Comparison of ENCODE assay signal across 17 cellular contexts in genomic region chr10:90407116-90407515, GRCh38.
DNase-seq lines count a peak whose midpoint lies in the region; ATAC-seq, FAIRE-seq and TF ChIP-seq lines count a peak whose summit lies in the region.
"Had no signal": no experiment of that assay in that cellular context is flagged by ENCODE, and none has a peak within 500 bp of the region (broad histone marks: within the 10 kb centered on the region; RNA-seq: fewer than 3 reads in every experiment).

No MANE protein-coding gene starts in this region.

- POLR2A ChIA-PET in HepG2 (lab: Yijun Ruan, JAX): no interaction called here

- in situ Hi-C loops in HepG2 (cut with HindIII; ENCODE audit: extremely low pct_ligation_motif_present, low pct_unique_long_range_greater_than_20kb): no loop called here

- WGBS in smooth muscle cell (ENCODE audit: low lambda C conversion rate): 6% methylated on average over 3 of the region's 3 CpGs
- WGBS in HepG2 (ENCODE audit: low lambda C conversion rate): 4% methylated on average over 3 of the region's 3 CpGs

- H3K9me3 Mint-ChIP-seq in HFFc6 (peaks cover 18% of the 10 kb centered on the region), CD14-positive monocyte (peaks cover 2 to 9% (median 8%) of the 10 kb centered on the region in 7 donors)

- TF ChIP-seq EP300 in HepG2 (IDR thresholded peaks at IDR 0.05; ENCODE audit: low read depth in 2 of 2, low read length in 2 of 2) (no peak), HepG2 (CRISPR knock-in tag; IDR thresholded peaks at IDR 0.05; ENCODE audit: borderline replicate concordance) (no peak)

- H3K9ac ChIP-seq in smooth muscle cell (ENCODE audit: low read depth) (peak overlapping the region; percentile 24), HepG2 (ENCODE audit: insufficient read depth, low read depth, low read length) (no peak overlapping the region)

- no peaks in the 10 kb centered on the region for H3K27me3 ChIP-seq in smooth muscle cell (ENCODE audit: low read depth)
- H3K27me3 ChIP-seq in HepG2 (ENCODE audit: control insufficient read depth in 1 of 2, insufficient read depth in 2 of 2, low read length in 2 of 2): no peaks in the 10 kb centered on the region
- H3K27me3 ChIP-seq: esophagus muscularis mucosa, right lobe of liver, suprapubic skin had no signal

- no TSS peak for BruUV-seq in HepG2 (replicated peaks; lab: Mats Ljungman, UMichigan)

- H3K27ac Mint-ChIP-seq in HFFc6 (no peak overlapping the region), CD14-positive monocyte (no peak overlapping the region)

- no peak for ATAC-seq in HepG2
- ATAC-seq: right lobe of liver had no signal

- H3K79me2 ChIP-seq in smooth muscle cell (ENCODE audit: low read depth): no peaks in the 10 kb centered on the region
- H3K79me2 ChIP-seq in HepG2 (ENCODE audit: insufficient read depth, low read length): no peaks in the 10 kb centered on the region

- DNase-seq in HFFc6 (peak; percentile 66), foreskin fibroblast (peak; percentile 56 to 71), smooth muscle cell (lab: John Stamatoyannopoulos, UW; ENCODE audit: unreplicated experiment) (no peak), HepG2 (ENCODE audit: low spot score) (no peak), CD14-positive monocyte (ENCODE audit: low spot score) (no peak), amygdala (lab: John Stamatoyannopoulos, UW) (no peak)
- DNase-seq: activated CD4-positive, CD25-positive, alpha-beta regulatory T cell treated with anti-CD3 and anti-CD28 coated beads, Interleukin-2, amount 50 U/mL, for 72 hours; activated effector memory CD4-positive, alpha-beta T cell treated with anti-CD3 and anti-CD28 coated beads, Interleukin-2, amount 50 U/mL, for 16 hours; anterior cingulate cortex; C1 segment of cervical spinal cord; hippocampal formation; NCI-H1092 treated with DMSO at 0.1 percent for 48 hours; right lobe of liver; stimulated activated CD4-positive, alpha-beta T cell treated with anti-CD3 and anti-CD28 coated beads, Interleukin-2, amount 100 ng/mL, for 24 hours had no signal

- H3K4me1 Mint-ChIP-seq in HFFc6 (ENCODE audit: low read depth): peaks cover 10% of the 10 kb centered on the region; the same call in 1 of the 2 replicates
- no peaks in the 10 kb centered on the region for H3K4me1 Mint-ChIP-seq in CD14-positive monocyte

- H3K36me3 ChIP-seq in smooth muscle cell (ENCODE audit: low read depth) (peaks cover 10% of the 10 kb centered on the region), HepG2 (replicated peaks in 1 of 2; ENCODE audit: control insufficient read depth in 1 of 2, insufficient read depth in 2 of 2, low read length in 2 of 2) (no peaks in the 10 kb centered on the region)
- H3K36me3 ChIP-seq: esophagus muscularis mucosa, right lobe of liver, suprapubic skin had no signal

- H3K4me3 Mint-ChIP-seq in HFFc6: no peak overlapping the region
- no peak overlapping the region for H3K4me3 Mint-ChIP-seq in CD14-positive monocyte

- peaks cover 8% of the 10 kb centered on the region for H3F3A ChIP-seq in smooth muscle cell (ENCODE audit: low read depth)

- H3K27ac ChIP-seq in VCaP (peak overlapping the region; percentile 61), smooth muscle cell (ENCODE audit: low read depth) (peak overlapping the region; percentile 81), HepG2 (ENCODE audit: extremely low read length, insufficient read depth, low read length) (no peak overlapping the region)
- H3K27ac ChIP-seq: esophagus muscularis mucosa, right lobe of liver, suprapubic skin had no signal

- no peaks in the 10 kb centered on the region for H3K9me3 ChIP-seq in smooth muscle cell (replicated peaks; ENCODE audit: low read depth)
- peaks cover 11% of the 10 kb centered on the region for H3K9me3 ChIP-seq in HepG2 (ENCODE audit: low read length)
- H3K9me3 ChIP-seq: right lobe of liver, suprapubic skin had no signal

- TF ChIP-seq CTCF in HFFc6 (IDR thresholded peaks at IDR 0.05) (no peak), VCaP (conservative IDR thresholded peaks at IDR 0.05) (no peak), foreskin fibroblast (IDR thresholded peaks at IDR 0.05; ENCODE audit: low read depth, low read length) (no peak), smooth muscle cell (IDR thresholded peaks at IDR 0.05; ENCODE audit: borderline replicate concordance, insufficient read depth, poor library complexity, severe bottlenecking) (no peak), HepG2 (CRISPR knock-in tag; IDR thresholded peaks at IDR 0.05) (no peak), CD14-positive monocyte (IDR thresholded peaks at IDR 0.05) (no peak)

- FAIRE-seq in HepG2 (lab: Jason Lieb, UNC): no peak

- H3K36me3 Mint-ChIP-seq in HFFc6 (ENCODE audit: low read depth) (no peaks in the 10 kb centered on the region), CD14-positive monocyte (no peaks in the 10 kb centered on the region)

- H3K27me3 Mint-ChIP-seq in HFFc6 (ENCODE audit: insufficient read depth) (no peaks in the 10 kb centered on the region), CD14-positive monocyte (ENCODE audit: low read depth in 3 of 3) (no peaks in the 10 kb centered on the region)

- H3K4me3 ChIP-seq in foreskin fibroblast (ENCODE audit: low read depth in 1 of 2, low read length in 2 of 2): no peak overlapping the region
- no peak overlapping the region for H3K4me3 ChIP-seq in smooth muscle cell
- H3K4me3 ChIP-seq in HepG2 (replicated peaks in 1 of 3; ENCODE audit: insufficient read depth in 1 of 3, low read depth in 2 of 3, low read length in 3 of 3): no peak overlapping the region
- H3K4me3 ChIP-seq: esophagus muscularis mucosa, right lobe of liver, suprapubic skin had no signal

- H3K4me1 ChIP-seq in smooth muscle cell (ENCODE audit: low read depth) (peaks cover 5% of the 10 kb centered on the region), HepG2 (ENCODE audit: insufficient read depth, low read length) (no peaks in the 10 kb centered on the region)
- H3K4me1 ChIP-seq: esophagus muscularis mucosa, right lobe of liver, suprapubic skin had no signal

- intact Hi-C loops in HepG2 (cut with micrococcal nuclease; ENCODE audit: unreplicated experiment) (no loop called here), CD14-positive monocyte (cut with micrococcal nuclease) (no loop called here)

- CTCF ChIA-PET in HepG2 (lab: Yijun Ruan, JAX; ENCODE audit: low intra/inter-chr PET ratio, low total read pairs): no interaction called here

- peak overlapping the region; percentile 74 for H3K4me2 ChIP-seq in smooth muscle cell
- H3K4me2 ChIP-seq in HepG2 (ENCODE audit: low read depth, low read length): no peak overlapping the region

- no peak for TF ChIP-seq POLR2A in HepG2 (IDR thresholded peaks at IDR 0.05; ENCODE audit: insufficient read depth in 1 of 2, low read depth in 2 of 2, low read length in 2 of 2)

- no peak for TF ChIP-seq RAD21 in HepG2 (CRISPR knock-in tag; IDR thresholded peaks at IDR 0.05)

- H4K20me1 ChIP-seq in smooth muscle cell (ENCODE audit: low read depth) (no peaks in the 10 kb centered on the region), HepG2 (ENCODE audit: insufficient read depth, low read length) (no peaks in the 10 kb centered on the region)

- H2AFZ ChIP-seq in smooth muscle cell (ENCODE audit: low read depth): no peak overlapping the region
- no peak overlapping the region for H2AFZ ChIP-seq in HepG2 (ENCODE audit: low read length)

TF ChIP-seq in HepG2, 621 proteins besides CTCF, POLR2A, EP300 and RAD21 (continues in another document):
- no peak for TF ChIP-seq RELA (CRISPR knock-in tag; IDR thresholded peaks at IDR 0.05)
- no peak for TF ChIP-seq ZNF784 (CRISPR knock-in tag; IDR thresholded peaks at IDR 0.05; ENCODE audit: borderline replicate concordance)
- TF ChIP-seq SCMH1 (CRISPR knock-in tag; IDR thresholded peaks at IDR 0.05; ENCODE audit: borderline replicate concordance): no peak
- no peak for TF ChIP-seq REST (IDR thresholded peaks at IDR 0.05; ENCODE audit: borderline replicate concordance in 1 of 2, low read depth in 1 of 2, low read length in 2 of 2)
- no peak for TF ChIP-seq BRD4 (CRISPR knock-in tag; IDR thresholded peaks at IDR 0.05)
- no peak for TF ChIP-seq SATB2 (CRISPR knock-in tag; IDR thresholded peaks at IDR 0.05)
- TF ChIP-seq ZNF670 (CRISPR knock-in tag; IDR thresholded peaks at IDR 0.05; ENCODE audit: borderline replicate concordance): no peak

Comparison
In these comparisons a context has a peak if more than half of its experiments do, and no peak if none do; other contexts are left out.
1. DNase-seq: peak in HFFc6 (single experiment) and foreskin fibroblast (2 of 2); none in smooth muscle cell (single experiment), HepG2 (single experiment), CD14-positive monocyte (single experiment) and amygdala (0 of 56).